ENCODE assay signal across 8 cellular contexts in genomic region chr22:31943206-31943975, GRCh38. TPM values are rescaled to one million over a fixed set of nuclear protein-coding genes. Genes with fewer than 3 reads are reported as not detected.
DNase-seq lines count a peak whose midpoint lies in the region; ATAC-seq and TF ChIP-seq lines count a peak whose summit lies in the region.

No MANE protein-coding gene starts in this region.

- DNase-seq in IMR-90 (no peak), chondrocyte (ENCODE audit: low spot score) (peak; percentile 94), SKM-1 (lab: John Stamatoyannopoulos, UW; ENCODE audit: unreplicated experiment) (no peak), mucosa of gallbladder (ENCODE audit: low spot score) (no peak)
- no peak for DNase-seq in naive thymus-derived CD8-positive, alpha-beta T cell
- DNase-seq in activated CD4-positive, CD25-positive, alpha-beta regulatory T cell treated with anti-CD3 and anti-CD28 coated beads, Interleukin-2, amount 50 U/mL, for 72 hours = no peak

- TF ChIP-seq CTCF in IMR-90 (conservative IDR thresholded peaks at IDR 0.05; ENCODE audit: low read depth, low read length) = no peak
- TF ChIP-seq CTCF in chondrocyte (IDR thresholded peaks at IDR 0.05) = no peak

- peak overlapping the region; percentile 97 for H3K4ac ChIP-seq in IMR-90 (ENCODE audit: low read depth, low read length)

- H2BK15ac ChIP-seq in IMR-90 (ENCODE audit: low read depth, low read length) = peak overlapping the region; percentile 97; the same call in 2 of the 3 replicates

- H3K9me3 Mint-ChIP-seq in chondrocyte (ENCODE audit: low read depth) = no peaks in the 10 kb centered on the region
- H3K9me3 Mint-ChIP-seq in naive thymus-derived CD8-positive, alpha-beta T cell = no peaks in the 10 kb centered on the region

- H2BK20ac ChIP-seq in IMR-90 (ENCODE audit: low read depth, low read length) = peak overlapping the region; percentile 91

- H3K4me1 ChIP-seq in ACC112 (ENCODE audit: control insufficient read depth, insufficient read depth, low read length, unreplicated experiment) (peaks cover 3% of the 10 kb centered on the region), IMR-90 (ENCODE audit: control insufficient read depth, insufficient read depth, low read length) (peaks cover 11% of the 10 kb centered on the region)

- H2AK5ac ChIP-seq in IMR-90 (ENCODE audit: low read depth, low read length) = peak overlapping the region; percentile 92

- TF ChIP-seq POLR2A in IMR-90 (IDR thresholded peaks at IDR 0.05; ENCODE audit: low read depth, low read length) = no peak

- peak overlapping the region; percentile 97 for H3K4me2 ChIP-seq in IMR-90 (ENCODE audit: low read depth, low read length)

- WGBS in IMR-90 (ENCODE audit: extremely low coverage in 2 of 2, insufficient read length in 1 of 2), 2 experiments = 48% methylated on average over 11 of the region's 15 CpGs; no CpG with 5 or more reads in 1 of the 2 experiments

- H4K91ac ChIP-seq in IMR-90 (ENCODE audit: insufficient read depth, low read depth, low read length) = peak overlapping the region; percentile 96

- H3K56ac ChIP-seq in IMR-90 (ENCODE audit: extremely low read depth, insufficient read depth, low read length) = peak overlapping the region; percentile 67

- H4K20me1 ChIP-seq in IMR-90 (ENCODE audit: insufficient read depth, low read length) = peaks cover 30% of the 10 kb centered on the region

- H2AK9ac ChIP-seq in IMR-90 (replicated peaks; ENCODE audit: low read depth, low read length, poor library complexity) = peak overlapping the region; percentile 94

- peaks cover 17% of the 10 kb centered on the region for H3K4me1 Mint-ChIP-seq in chondrocyte (ENCODE audit: low read depth)
- peaks cover 7 to 21% (median 18%) of the 10 kb centered on the region in 4 donors for H3K4me1 Mint-ChIP-seq in naive thymus-derived CD8-positive, alpha-beta T cell

- peak overlapping the region; percentile 98 for H3K14ac ChIP-seq in IMR-90 (replicated peaks; ENCODE audit: low read depth, low read length)

- H3K36me3 ChIP-seq in ACC112 (ENCODE audit: insufficient read depth, low read length) = no peaks in the 10 kb centered on the region
- peaks cover 4% of the 10 kb centered on the region; the same call in 1 of the 2 replicates for H3K36me3 ChIP-seq in IMR-90 (ENCODE audit: control insufficient read depth, insufficient read depth, low read length)

- H4K8ac ChIP-seq in IMR-90 (ENCODE audit: low read depth in 2 of 2, low read length in 2 of 2) = peak overlapping the region; percentile 86 to 94

- peaks cover 5% of the 10 kb centered on the region for H3K36me3 Mint-ChIP-seq in chondrocyte (ENCODE audit: low read depth)
- H3K36me3 Mint-ChIP-seq in naive thymus-derived CD8-positive, alpha-beta T cell = peaks cover 0 to 6% (median 0%) of the 10 kb centered on the region in 3 donors

- in situ Hi-C loops in IMR-90 (cut with MboI; ENCODE audit: low sequenced_read_pairs) = loop anchor here (10.0 kb wide), 1 partner anchor 189 kb away; the partner anchor contains the start of genes DEPDC5 and PRR14L

- POLR2A ChIA-PET in IMR-90 (lab: Charles Lee; ENCODE audit: unreplicated experiment) = no interaction called here
- POLR2A ChIA-PET in naive thymus-derived CD8-positive, alpha-beta T cell (lab: Charles Lee) = interaction anchor here (0.6 to 1.7 kb wide), 3 partner anchors 11 to 281 kb away, joined by 3 to 5 read pairs (median 4); no protein-coding TSS in a partner anchor

- H3K79me1 ChIP-seq in IMR-90 (ENCODE audit: low read depth in 1 of 2, low read length in 2 of 2) = peaks cover 0 to 25% of the 10 kb centered on the region in 2 experiments; a peak in 2 of 4 replicates

- CTCF ChIA-PET in IMR-90 (lab: Yijun Ruan, JAX) = interaction anchor here (0.5 kb wide), 1 partner anchor 384 kb away, joined by 3 read pairs; no protein-coding TSS in a partner anchor

- TF ChIP-seq RAD21 in IMR-90 (IDR thresholded peaks at IDR 0.05; ENCODE audit: low read length) = no peak

- peak overlapping the region; percentile 88 for H3K9ac ChIP-seq in IMR-90 (ENCODE audit: low read depth, low read length)

- peaks cover 35% of the 10 kb centered on the region for H3K79me2 ChIP-seq in ACC112 (ENCODE audit: control insufficient read depth, insufficient read depth, low read length, unreplicated experiment)

- peak overlapping the region; percentile 87 for H3K18ac ChIP-seq in IMR-90 (ENCODE audit: low read depth, low read length)

- peak overlapping the region; percentile 100 for H3K4me3 ChIP-seq in ACC112 (ENCODE audit: low read depth, low read length)
- H3K4me3 ChIP-seq in IMR-90 (ENCODE audit: insufficient read depth, low read depth, low read length) = peak overlapping the region; percentile 79

- no peaks in the 10 kb centered on the region for H3K9me3 ChIP-seq in IMR-90 (ENCODE audit: control insufficient read depth, insufficient read depth, low read length)

- no TSS peak for BruUV-seq in IMR-90 (replicated peaks; lab: Mats Ljungman, UMichigan)

- peak overlapping the region; percentile 94 for H2BK120ac ChIP-seq in IMR-90 (ENCODE audit: low read depth, low read length)

- peak overlapping the region; percentile 76 for H2AFZ ChIP-seq in ACC112 (ENCODE audit: low read length, unreplicated experiment)
- peak overlapping the region; percentile 98 for H2AFZ ChIP-seq in IMR-90 (replicated peaks; ENCODE audit: low read length, poor library complexity)

- H3K27ac Mint-ChIP-seq in chondrocyte (ENCODE audit: unreplicated experiment) = peak overlapping the region; percentile 83
- peak overlapping the region in 8 of 10 donors; percentile 43 to 93 (median 81) for H3K27ac Mint-ChIP-seq in naive thymus-derived CD8-positive, alpha-beta T cell

- H3K9me1 ChIP-seq in IMR-90 (ENCODE audit: insufficient read depth, low read length) = peaks cover 7% of the 10 kb centered on the region; the same call in 1 of the 2 replicates

- H2BK5ac ChIP-seq in IMR-90 (ENCODE audit: low read depth, low read length, poor library complexity, severe bottlenecking) = peak overlapping the region; percentile 89

- peak overlapping the region; percentile 66 for H3K27ac ChIP-seq in ACC112 (ENCODE audit: low read depth, low read length)
- peak overlapping the region; percentile 82 for H3K27ac ChIP-seq in IMR-90 (ENCODE audit: insufficient read depth, low read length)

- H4K5ac ChIP-seq in IMR-90 (ENCODE audit: low read depth, low read length) = peak overlapping the region; percentile 94

- dilution Hi-C loops in IMR-90 (cut with HindIII; ENCODE audit: low sequenced_read_pairs, unreplicated experiment) = no loop called here

- H3K27me3 Mint-ChIP-seq in chondrocyte (ENCODE audit: low read depth) = no peaks in the 10 kb centered on the region
- H3K27me3 Mint-ChIP-seq in naive thymus-derived CD8-positive, alpha-beta T cell = no peaks in the 10 kb centered on the region

- peak overlapping the region; percentile 76 for H3K23ac ChIP-seq in IMR-90 (ENCODE audit: low read depth, low read length)

- intact Hi-C loops in IMR-90 (cut with micrococcal nuclease) = no loop called here

- H3K27me3 ChIP-seq in ACC112 (ENCODE audit: insufficient read depth, low read length) (no peaks in the 10 kb centered on the region), IMR-90 (ENCODE audit: control insufficient read depth, insufficient read depth, low read length) (peaks cover 2% of the 10 kb centered on the region; the same call in 1 of the 2 replicates)

- H3K4me3 Mint-ChIP-seq in chondrocyte (ENCODE audit: unreplicated experiment) = peak overlapping the region; percentile 86
- peak overlapping the region in 9 of 10 donors; percentile 81 to 96 (median 91) for H3K4me3 Mint-ChIP-seq in naive thymus-derived CD8-positive, alpha-beta T cell

- ATAC-seq in IMR-90 (ENCODE audit: low read depth) = no peak
- ATAC-seq in naive thymus-derived CD8-positive, alpha-beta T cell = no peak
- ATAC-seq in esophagus mucosa = no peak

TF ChIP-seq in IMR-90, 13 proteins besides CTCF, POLR2A, EP300 and RAD21:
- TF ChIP-seq FOS (IDR thresholded peaks at IDR 0.05; ENCODE audit: low read depth, low read length) (no peak), USF2 (IDR thresholded peaks at IDR 0.05; ENCODE audit: low read depth, low read length) (no peak), ELK1 (IDR thresholded peaks at IDR 0.05; ENCODE audit: borderline replicate concordance, low read depth, low read length) (no peak), RFX5 (IDR thresholded peaks at IDR 0.05; ENCODE audit: low read depth, low read length) (no peak), RCOR1 (IDR thresholded peaks at IDR 0.05; ENCODE audit: insufficient replicate concordance, low read length) (no peak), MAFK (IDR thresholded peaks at IDR 0.05; ENCODE audit: low read depth, low read length) (no peak), CHD1 (IDR thresholded peaks at IDR 0.05; ENCODE audit: low read depth, low read length) (no peak), BHLHE40 (IDR thresholded peaks at IDR 0.05; ENCODE audit: low read depth, low read length) (no peak)
TF ChIP-seq in IMR-90: peak in this region for 0.

RNA-seq across cellular contexts. Expression of gene YWHAH, which starts 0.9 kb away (rescaled TPM):
- total RNA-seq in IMR-90 (2012; rRNA removed) (173 and 186 TPM in 2 replicates), chondrocyte (179 to 223 TPM (median 218 TPM) in 3 replicates), esophagus mucosa (58.3 TPM), mucosa of gallbladder (213 TPM)
- polyA plus RNA-seq in IMR-90 (2012; rRNA removed) = 131 and 147 TPM in 2 replicates
- 72.8 and 87.1 TPM in 2 replicates for polyA plus RNA-seq in IMR-90 (2012; cell fraction: cytosol; rRNA removed)
- polyA plus RNA-seq in IMR-90 (2012; cell fraction: nucleus; rRNA removed; ENCODE audit: low replicate concordance) = 30.7 and 43.3 TPM in 2 replicates
- total RNA-seq in naive thymus-derived CD8-positive, alpha-beta T cell = 10 to 100 TPM; 29.9 to 30.9 TPM
- polyA plus RNA-seq in naive thymus-derived CD8-positive, alpha-beta T cell = 10 to 100 TPM; 25.1 to 44.4 (median 32.5) TPM
